Comparison of ENCODE assay signal across 2 cellular contexts in the genomic region with DNA sequence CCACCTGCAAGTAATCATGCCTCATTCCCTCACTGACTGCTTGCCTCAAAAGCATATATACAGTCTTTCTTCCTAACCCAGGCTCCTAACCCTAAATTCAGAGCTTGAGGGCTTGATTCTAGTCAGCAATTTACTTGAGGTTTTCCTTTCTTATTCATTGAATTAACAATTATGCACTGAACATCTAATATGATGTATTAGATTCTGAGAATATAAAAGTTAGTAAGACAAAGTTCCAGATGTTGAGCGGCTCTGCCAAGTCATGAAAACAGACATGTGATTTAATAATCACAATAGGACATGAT.
TF ChIP-seq lines count a peak whose summit lies in the region.

No MANE protein-coding gene starts in this region.

TF ChIP-seq in liver, 16 proteins besides CTCF, POLR2A, EP300 and RAD21:
- TF ChIP-seq, protein P1, sequence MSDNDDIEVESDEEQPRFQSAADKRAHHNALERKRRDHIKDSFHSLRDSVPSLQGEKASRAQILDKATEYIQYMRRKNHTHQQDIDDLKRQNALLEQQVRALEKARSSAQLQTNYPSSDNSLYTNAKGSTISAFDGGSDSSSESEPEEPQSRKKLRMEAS (IDR thresholded peaks at IDR 0.05): no peak
- TF ChIP-seq TAF1 (conservative IDR thresholded peaks at IDR 0.05) (no peak), FOXA2 (IDR thresholded peaks at IDR 0.05) (no peak), NR2F2 (IDR thresholded peaks at IDR 0.05) (no peak), GABPA (IDR thresholded peaks at IDR 0.05 in 1 of 2, conservative IDR thresholded peaks at IDR 0.05 in 1 of 2) (no peak), SP1 (IDR thresholded peaks at IDR 0.05) (no peak), HNF4G (IDR thresholded peaks at IDR 0.05) (no peak), YY1 (IDR thresholded peaks at IDR 0.05) (no peak), JUND (IDR thresholded peaks at IDR 0.05) (no peak), HNF4A (conservative IDR thresholded peaks at IDR 0.05) (no peak), RXRA (IDR thresholded peaks at IDR 0.05) (no peak), EGR1 (IDR thresholded peaks at IDR 0.05; ENCODE audit: low read depth in 2 of 2) (no peak)
- TF ChIP-seq, protein P2, sequence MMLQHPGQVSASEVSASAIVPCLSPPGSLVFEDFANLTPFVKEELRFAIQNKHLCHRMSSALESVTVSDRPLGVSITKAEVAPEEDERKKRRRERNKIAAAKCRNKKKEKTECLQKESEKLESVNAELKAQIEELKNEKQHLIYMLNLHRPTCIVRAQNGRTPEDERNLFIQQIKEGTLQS (IDR thresholded peaks at IDR 0.05): no peak
- TF ChIP-seq, protein P3, sequence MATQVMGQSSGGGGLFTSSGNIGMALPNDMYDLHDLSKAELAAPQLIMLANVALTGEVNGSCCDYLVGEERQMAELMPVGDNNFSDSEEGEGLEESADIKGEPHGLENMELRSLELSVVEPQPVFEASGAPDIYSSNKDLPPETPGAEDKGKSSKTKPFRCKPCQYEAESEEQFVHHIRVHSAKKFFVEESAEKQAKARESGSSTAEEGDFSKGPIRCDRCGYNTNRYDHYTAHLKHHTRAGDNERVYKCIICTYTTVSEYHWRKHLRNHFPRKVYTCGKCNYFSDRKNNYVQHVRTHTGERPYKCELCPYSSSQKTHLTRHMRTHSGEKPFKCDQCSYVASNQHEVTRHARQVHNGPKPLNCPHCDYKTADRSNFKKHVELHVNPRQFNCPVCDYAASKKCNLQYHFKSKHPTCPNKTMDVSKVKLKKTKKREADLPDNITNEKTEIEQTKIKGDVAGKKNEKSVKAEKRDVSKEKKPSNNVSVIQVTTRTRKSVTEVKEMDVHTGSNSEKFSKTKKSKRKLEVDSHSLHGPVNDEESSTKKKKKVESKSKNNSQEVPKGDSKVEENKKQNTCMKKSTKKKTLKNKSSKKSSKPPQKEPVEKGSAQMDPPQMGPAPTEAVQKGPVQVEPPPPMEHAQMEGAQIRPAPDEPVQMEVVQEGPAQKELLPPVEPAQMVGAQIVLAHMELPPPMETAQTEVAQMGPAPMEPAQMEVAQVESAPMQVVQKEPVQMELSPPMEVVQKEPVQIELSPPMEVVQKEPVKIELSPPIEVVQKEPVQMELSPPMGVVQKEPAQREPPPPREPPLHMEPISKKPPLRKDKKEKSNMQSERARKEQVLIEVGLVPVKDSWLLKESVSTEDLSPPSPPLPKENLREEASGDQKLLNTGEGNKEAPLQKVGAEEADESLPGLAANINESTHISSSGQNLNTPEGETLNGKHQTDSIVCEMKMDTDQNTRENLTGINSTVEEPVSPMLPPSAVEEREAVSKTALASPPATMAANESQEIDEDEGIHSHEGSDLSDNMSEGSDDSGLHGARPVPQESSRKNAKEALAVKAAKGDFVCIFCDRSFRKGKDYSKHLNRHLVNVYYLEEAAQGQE (IDR thresholded peaks at IDR 0.05): no peak

TF ChIP-seq in HepG2, 621 proteins besides CTCF, POLR2A, EP300 and RAD21 (continues in another document):
- TF ChIP-seq, protein P3 (IDR thresholded peaks at IDR 0.05; ENCODE audit: borderline replicate concordance in 1 of 2, low read depth in 1 of 2, low read length in 2 of 2): no peak
- TF ChIP-seq, protein P4, sequence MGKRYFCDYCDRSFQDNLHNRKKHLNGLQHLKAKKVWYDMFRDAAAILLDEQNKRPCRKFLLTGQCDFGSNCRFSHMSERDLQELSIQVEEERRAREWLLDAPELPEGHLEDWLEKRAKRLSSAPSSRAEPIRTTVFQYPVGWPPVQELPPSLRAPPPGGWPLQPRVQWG (CRISPR knock-in tag; IDR thresholded peaks at IDR 0.05; ENCODE audit: borderline replicate concordance, low read depth): no peak
- TF ChIP-seq, protein P5, sequence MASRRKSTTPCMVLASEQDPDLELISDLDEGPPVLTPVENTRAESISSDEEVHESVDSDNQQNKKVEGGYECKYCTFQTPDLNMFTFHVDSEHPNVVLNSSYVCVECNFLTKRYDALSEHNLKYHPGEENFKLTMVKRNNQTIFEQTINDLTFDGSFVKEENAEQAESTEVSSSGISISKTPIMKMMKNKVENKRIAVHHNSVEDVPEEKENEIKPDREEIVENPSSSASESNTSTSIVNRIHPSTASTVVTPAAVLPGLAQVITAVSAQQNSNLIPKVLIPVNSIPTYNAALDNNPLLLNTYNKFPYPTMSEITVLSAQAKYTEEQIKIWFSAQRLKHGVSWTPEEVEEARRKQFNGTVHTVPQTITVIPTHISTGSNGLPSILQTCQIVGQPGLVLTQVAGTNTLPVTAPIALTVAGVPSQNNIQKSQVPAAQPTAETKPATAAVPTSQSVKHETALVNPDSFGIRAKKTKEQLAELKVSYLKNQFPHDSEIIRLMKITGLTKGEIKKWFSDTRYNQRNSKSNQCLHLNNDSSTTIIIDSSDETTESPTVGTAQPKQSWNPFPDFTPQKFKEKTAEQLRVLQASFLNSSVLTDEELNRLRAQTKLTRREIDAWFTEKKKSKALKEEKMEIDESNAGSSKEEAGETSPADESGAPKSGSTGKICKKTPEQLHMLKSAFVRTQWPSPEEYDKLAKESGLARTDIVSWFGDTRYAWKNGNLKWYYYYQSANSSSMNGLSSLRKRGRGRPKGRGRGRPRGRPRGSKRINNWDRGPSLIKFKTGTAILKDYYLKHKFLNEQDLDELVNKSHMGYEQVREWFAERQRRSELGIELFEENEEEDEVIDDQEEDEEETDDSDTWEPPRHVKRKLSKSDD (CRISPR knock-in tag; IDR thresholded peaks at IDR 0.05; ENCODE audit: low read depth): no peak
- TF ChIP-seq CENPX (CRISPR knock-in tag; IDR thresholded peaks at IDR 0.05): no peak
- TF ChIP-seq TSC22D2 (CRISPR knock-in tag; IDR thresholded peaks at IDR 0.05; ENCODE audit: borderline replicate concordance): no peak
- no peak for TF ChIP-seq ETV6 (CRISPR knock-in tag; conservative IDR thresholded peaks at IDR 0.05)
- TF ChIP-seq, protein P6, sequence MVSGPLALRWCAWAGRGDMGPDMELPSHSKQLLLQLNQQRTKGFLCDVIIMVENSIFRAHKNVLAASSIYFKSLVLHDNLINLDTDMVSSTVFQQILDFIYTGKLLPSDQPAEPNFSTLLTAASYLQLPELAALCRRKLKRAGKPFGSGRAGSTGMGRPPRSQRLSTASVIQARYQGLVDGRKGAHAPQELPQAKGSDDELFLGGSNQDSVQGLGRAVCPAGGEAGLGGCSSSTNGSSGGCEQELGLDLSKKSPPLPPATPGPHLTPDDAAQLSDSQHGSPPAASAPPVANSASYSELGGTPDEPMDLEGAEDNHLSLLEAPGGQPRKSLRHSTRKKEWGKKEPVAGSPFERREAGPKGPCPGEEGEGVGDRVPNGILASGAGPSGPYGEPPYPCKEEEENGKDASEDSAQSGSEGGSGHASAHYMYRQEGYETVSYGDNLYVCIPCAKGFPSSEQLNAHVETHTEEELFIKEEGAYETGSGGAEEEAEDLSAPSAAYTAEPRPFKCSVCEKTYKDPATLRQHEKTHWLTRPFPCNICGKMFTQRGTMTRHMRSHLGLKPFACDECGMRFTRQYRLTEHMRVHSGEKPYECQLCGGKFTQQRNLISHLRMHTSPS (CRISPR knock-in tag; IDR thresholded peaks at IDR 0.05; ENCODE audit: low read depth): no peak
- TF ChIP-seq ZNF3 (CRISPR knock-in tag; IDR thresholded peaks at IDR 0.05): no peak
- TF ChIP-seq, protein P7, sequence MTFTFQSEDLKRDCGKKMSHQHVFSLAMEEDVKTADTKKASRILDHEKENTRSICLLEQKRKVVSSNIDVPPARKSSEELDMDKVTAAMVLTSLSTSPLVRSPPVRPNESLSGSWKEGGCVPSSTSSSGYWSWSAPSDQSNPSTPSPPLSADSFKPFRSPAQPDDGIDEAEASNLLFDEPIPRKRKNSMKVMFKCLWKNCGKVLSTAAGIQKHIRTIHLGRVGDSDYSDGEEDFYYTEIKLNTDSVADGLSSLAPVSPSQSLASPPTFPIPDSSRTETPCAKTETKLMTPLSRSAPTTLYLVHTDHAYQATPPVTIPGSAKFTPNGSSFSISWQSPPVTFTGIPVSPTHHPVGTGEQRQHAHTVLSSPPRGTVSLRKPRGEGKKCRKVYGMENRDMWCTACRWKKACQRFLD (CRISPR knock-in tag; IDR thresholded peaks at IDR 0.05; ENCODE audit: borderline replicate concordance): no peak
- TF ChIP-seq, protein P8, sequence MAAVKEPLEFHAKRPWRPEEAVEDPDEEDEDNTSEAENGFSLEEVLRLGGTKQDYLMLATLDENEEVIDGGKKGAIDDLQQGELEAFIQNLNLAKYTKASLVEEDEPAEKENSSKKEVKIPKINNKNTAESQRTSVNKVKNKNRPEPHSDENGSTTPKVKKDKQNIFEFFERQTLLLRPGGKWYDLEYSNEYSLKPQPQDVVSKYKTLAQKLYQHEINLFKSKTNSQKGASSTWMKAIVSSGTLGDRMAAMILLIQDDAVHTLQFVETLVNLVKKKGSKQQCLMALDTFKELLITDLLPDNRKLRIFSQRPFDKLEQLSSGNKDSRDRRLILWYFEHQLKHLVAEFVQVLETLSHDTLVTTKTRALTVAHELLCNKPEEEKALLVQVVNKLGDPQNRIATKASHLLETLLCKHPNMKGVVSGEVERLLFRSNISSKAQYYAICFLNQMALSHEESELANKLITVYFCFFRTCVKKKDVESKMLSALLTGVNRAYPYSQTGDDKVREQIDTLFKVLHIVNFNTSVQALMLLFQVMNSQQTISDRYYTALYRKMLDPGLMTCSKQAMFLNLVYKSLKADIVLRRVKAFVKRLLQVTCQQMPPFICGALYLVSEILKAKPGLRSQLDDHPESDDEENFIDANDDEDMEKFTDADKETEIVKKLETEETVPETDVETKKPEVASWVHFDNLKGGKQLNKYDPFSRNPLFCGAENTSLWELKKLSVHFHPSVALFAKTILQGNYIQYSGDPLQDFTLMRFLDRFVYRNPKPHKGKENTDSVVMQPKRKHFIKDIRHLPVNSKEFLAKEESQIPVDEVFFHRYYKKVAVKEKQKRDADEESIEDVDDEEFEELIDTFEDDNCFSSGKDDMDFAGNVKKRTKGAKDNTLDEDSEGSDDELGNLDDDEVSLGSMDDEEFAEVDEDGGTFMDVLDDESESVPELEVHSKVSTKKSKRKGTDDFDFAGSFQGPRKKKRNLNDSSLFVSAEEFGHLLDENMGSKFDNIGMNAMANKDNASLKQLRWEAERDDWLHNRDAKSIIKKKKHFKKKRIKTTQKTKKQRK (IDR thresholded peaks at IDR 0.05; ENCODE audit: low read length): no peak
- TF ChIP-seq, protein P9, sequence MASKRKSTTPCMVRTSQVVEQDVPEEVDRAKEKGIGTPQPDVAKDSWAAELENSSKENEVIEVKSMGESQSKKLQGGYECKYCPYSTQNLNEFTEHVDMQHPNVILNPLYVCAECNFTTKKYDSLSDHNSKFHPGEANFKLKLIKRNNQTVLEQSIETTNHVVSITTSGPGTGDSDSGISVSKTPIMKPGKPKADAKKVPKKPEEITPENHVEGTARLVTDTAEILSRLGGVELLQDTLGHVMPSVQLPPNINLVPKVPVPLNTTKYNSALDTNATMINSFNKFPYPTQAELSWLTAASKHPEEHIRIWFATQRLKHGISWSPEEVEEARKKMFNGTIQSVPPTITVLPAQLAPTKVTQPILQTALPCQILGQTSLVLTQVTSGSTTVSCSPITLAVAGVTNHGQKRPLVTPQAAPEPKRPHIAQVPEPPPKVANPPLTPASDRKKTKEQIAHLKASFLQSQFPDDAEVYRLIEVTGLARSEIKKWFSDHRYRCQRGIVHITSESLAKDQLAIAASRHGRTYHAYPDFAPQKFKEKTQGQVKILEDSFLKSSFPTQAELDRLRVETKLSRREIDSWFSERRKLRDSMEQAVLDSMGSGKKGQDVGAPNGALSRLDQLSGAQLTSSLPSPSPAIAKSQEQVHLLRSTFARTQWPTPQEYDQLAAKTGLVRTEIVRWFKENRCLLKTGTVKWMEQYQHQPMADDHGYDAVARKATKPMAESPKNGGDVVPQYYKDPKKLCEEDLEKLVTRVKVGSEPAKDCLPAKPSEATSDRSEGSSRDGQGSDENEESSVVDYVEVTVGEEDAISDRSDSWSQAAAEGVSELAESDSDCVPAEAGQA (IDR thresholded peaks at IDR 0.05; ENCODE audit: low read depth): no peak
- TF ChIP-seq, protein P9 (CRISPR knock-in tag; IDR thresholded peaks at IDR 0.05; ENCODE audit: borderline replicate concordance): no peak
- TF ChIP-seq TP53 (CRISPR knock-in tag; conservative IDR thresholded peaks at IDR 0.05): no peak
- TF ChIP-seq ZNF337 (CRISPR knock-in tag; IDR thresholded peaks at IDR 0.05; ENCODE audit: borderline replicate concordance, low read depth): no peak
- no peak for TF ChIP-seq PCBP1 (IDR thresholded peaks at IDR 0.05; ENCODE audit: borderline replicate concordance, low read depth, low read length)
